Comparison of ENCODE assay signal across 13 cellular contexts in the genomic region with DNA sequence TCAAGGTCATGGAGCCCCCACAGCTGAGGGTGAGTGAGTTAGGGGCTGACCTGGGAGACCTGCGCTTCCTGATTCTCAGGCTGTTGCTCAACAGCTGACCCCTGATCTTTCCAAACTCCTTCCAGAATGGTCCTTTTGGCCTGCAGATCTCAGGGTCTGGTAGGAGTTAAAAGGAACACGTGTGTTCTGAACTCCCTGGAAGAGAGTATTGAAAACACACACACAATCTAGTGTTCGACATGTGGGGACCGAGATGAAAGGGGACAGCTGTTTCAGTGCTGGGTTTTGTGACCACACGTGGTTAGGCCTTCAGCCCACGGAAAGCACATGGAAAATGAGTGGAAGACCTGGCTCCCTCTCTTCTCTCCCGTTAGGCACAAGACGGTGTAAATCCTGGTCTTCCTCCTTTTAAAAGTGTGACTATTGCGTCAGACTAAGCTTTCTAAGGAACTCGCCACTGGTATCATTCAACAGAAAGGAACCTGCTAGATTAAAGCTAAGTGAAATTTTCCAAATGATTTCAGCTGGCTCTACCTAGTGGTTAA. TPM values are rescaled to one million over a fixed set of nuclear protein-coding genes. Genes with fewer than 3 reads are reported as not detected.
A peak's percentile ranks its signal among the peaks of the same experiment; 100 is the strongest.
DNase-seq lines count a peak whose midpoint lies in the region; ATAC-seq and TF ChIP-seq lines count a peak whose summit lies in the region.
"Had no signal": no experiment of that assay in that cellular context is flagged by ENCODE, and none has a peak within 500 bp of the region (broad histone marks: within the 10 kb centered on the region; RNA-seq: fewer than 3 reads in every experiment).

No MANE protein-coding gene starts in this region.

- DNase-seq in activated CD8-positive, alpha-beta T cell treated with anti-CD3 and anti-CD28 coated beads for 36 hours: no peak
- DNase-seq in activated CD8-positive, alpha-beta T cell treated with anti-CD3 and anti-CD28 coated beads, Interleukin-2, amount 10 ng/mL, durations not matched to agents 7 days and 5 days: no peak
- peak; percentile 47 for DNase-seq in OCI-M1 (lab: John Stamatoyannopoulos, UW)
- DNase-seq in fibroblast of mammary gland (ENCODE audit: low read depth): peak; percentile 40
- no peak for DNase-seq in stimulated activated effector memory CD8-positive, alpha-beta T cell treated with anti-CD3 and anti-CD28 coated beads, Interleukin-12 subunit alpha, Interleukin-12 subunit beta, amount 100 ng/mL, for 72 hours (ENCODE audit: low spot score in 2 of 2)
- DNase-seq in SIG-M5 treated with dmso at 0.1 percent for 504 hours (lab: John Stamatoyannopoulos, UW; ENCODE audit: unreplicated experiment): no peak
- DNase-seq: activated CD8-positive, alpha-beta memory T cell treated with anti-CD3 and anti-CD28 coated beads, Interleukin-2, amount 50 U/mL, for 48 hours; NCI-H2029; NCI-H774; SHP77 had no signal

- H3K27ac Mint-ChIP-seq in activated CD8-positive, alpha-beta T cell treated with anti-CD3 and anti-CD28 coated beads for 36 hours: peak overlapping the region; percentile 81
- H3K27ac Mint-ChIP-seq in activated CD8-positive, alpha-beta T cell treated with anti-CD3 and anti-CD28 coated beads, Interleukin-2, amount 10 ng/mL, durations not matched to agents 7 days and 5 days: no peak overlapping the region
- peak overlapping the region; percentile 92 for H3K27ac Mint-ChIP-seq in stimulated activated effector memory CD8-positive, alpha-beta T cell treated with anti-CD3 and anti-CD28 coated beads, Interleukin-12 subunit alpha, Interleukin-12 subunit beta, amount 100 ng/mL, for 72 hours
- H3K27ac Mint-ChIP-seq: IgD-negative memory B cell had no signal

- no peak for ATAC-seq in activated CD8-positive, alpha-beta T cell treated with anti-CD3 and anti-CD28 coated beads for 36 hours
- no peak for ATAC-seq in activated CD8-positive, alpha-beta T cell treated with anti-CD3 and anti-CD28 coated beads, Interleukin-2, amount 10 ng/mL, durations not matched to agents 7 days and 5 days
- ATAC-seq in stimulated activated effector memory CD8-positive, alpha-beta T cell treated with anti-CD3 and anti-CD28 coated beads, Interleukin-12 subunit alpha, Interleukin-12 subunit beta, amount 100 ng/mL, for 72 hours: no peak
- ATAC-seq in HG03432 (IDR thresholded peaks at IDR 0.05; ENCODE audit: unreplicated experiment) (no peak), GM21737 (IDR thresholded peaks at IDR 0.05; ENCODE audit: unreplicated experiment) (no peak)

- intact Hi-C loops in activated CD8-positive, alpha-beta T cell treated with anti-CD3 and anti-CD28 coated beads for 36 hours (cut with micrococcal nuclease): no loop called here

- peaks cover 86% of the 10 kb centered on the region for H3K4me1 Mint-ChIP-seq in activated CD8-positive, alpha-beta T cell treated with anti-CD3 and anti-CD28 coated beads for 36 hours (ENCODE audit: low read depth)
- H3K4me1 Mint-ChIP-seq in activated CD8-positive, alpha-beta T cell treated with anti-CD3 and anti-CD28 coated beads, Interleukin-2, amount 10 ng/mL, durations not matched to agents 7 days and 5 days (ENCODE audit: low read depth): peaks cover 33% of the 10 kb centered on the region
- peaks cover 92% of the 10 kb centered on the region for H3K4me1 Mint-ChIP-seq in stimulated activated effector memory CD8-positive, alpha-beta T cell treated with anti-CD3 and anti-CD28 coated beads, Interleukin-12 subunit alpha, Interleukin-12 subunit beta, amount 100 ng/mL, for 72 hours

- no peak overlapping the region for H3K4me3 Mint-ChIP-seq in activated CD8-positive, alpha-beta T cell treated with anti-CD3 and anti-CD28 coated beads for 36 hours
- H3K4me3 Mint-ChIP-seq in activated CD8-positive, alpha-beta T cell treated with anti-CD3 and anti-CD28 coated beads, Interleukin-2, amount 10 ng/mL, durations not matched to agents 7 days and 5 days: no peak overlapping the region
- H3K4me3 Mint-ChIP-seq in stimulated activated effector memory CD8-positive, alpha-beta T cell treated with anti-CD3 and anti-CD28 coated beads, Interleukin-12 subunit alpha, Interleukin-12 subunit beta, amount 100 ng/mL, for 72 hours: peak overlapping the region; percentile 31
- H3K4me3 Mint-ChIP-seq: IgD-negative memory B cell had no signal

- POLR2A ChIA-PET in activated CD8-positive, alpha-beta T cell treated with anti-CD3 and anti-CD28 coated beads for 36 hours (lab: Charles Lee): interaction anchor here (0.7 to 1.7 kb wide), 7 partner anchors 10 to 111 kb away, joined by 3 to 13 read pairs (median 5); no protein-coding TSS in a partner anchor
- POLR2A ChIA-PET in activated CD8-positive, alpha-beta T cell treated with anti-CD3 and anti-CD28 coated beads, Interleukin-2, amount 10 ng/mL, durations not matched to agents 7 days and 5 days (lab: Charles Lee): interaction anchor here (0.8 kb wide), 1 partner anchor 48 kb away, joined by 5 read pairs; no protein-coding TSS in a partner anchor

- no peak overlapping the region for H3K4me3 ChIP-seq in fibroblast of mammary gland (ENCODE audit: control insufficient read depth, low read depth, low read length)

- TF ChIP-seq CTCF in activated CD8-positive, alpha-beta T cell treated with anti-CD3 and anti-CD28 coated beads for 36 hours (IDR thresholded peaks at IDR 0.05): no peak
- no peak for TF ChIP-seq CTCF in fibroblast of mammary gland (conservative IDR thresholded peaks at IDR 0.05; ENCODE audit: control insufficient read depth, insufficient read depth, low read depth, low read length)

- H3K27me3 Mint-ChIP-seq in activated CD8-positive, alpha-beta T cell treated with anti-CD3 and anti-CD28 coated beads for 36 hours: no peaks in the 10 kb centered on the region
- peaks cover 6% of the 10 kb centered on the region for H3K27me3 Mint-ChIP-seq in activated CD8-positive, alpha-beta T cell treated with anti-CD3 and anti-CD28 coated beads, Interleukin-2, amount 10 ng/mL, durations not matched to agents 7 days and 5 days (ENCODE audit: low read depth)
- H3K27me3 Mint-ChIP-seq: IgD-negative memory B cell had no signal

- CTCF ChIA-PET in activated CD8-positive, alpha-beta T cell treated with anti-CD3 and anti-CD28 coated beads for 36 hours (lab: Charles Lee): interaction anchor here (1.2 to 1.9 kb wide), 8 partner anchors 9 to 109 kb away, joined by 3 to 6 read pairs (median 5); no protein-coding TSS in a partner anchor
- CTCF ChIA-PET in activated CD8-positive, alpha-beta T cell treated with anti-CD3 and anti-CD28 coated beads, Interleukin-2, amount 10 ng/mL, durations not matched to agents 7 days and 5 days (lab: Charles Lee): no interaction called here

- no peaks in the 10 kb centered on the region for H3K9me3 Mint-ChIP-seq in activated CD8-positive, alpha-beta T cell treated with anti-CD3 and anti-CD28 coated beads for 36 hours
- H3K9me3 Mint-ChIP-seq in activated CD8-positive, alpha-beta T cell treated with anti-CD3 and anti-CD28 coated beads, Interleukin-2, amount 10 ng/mL, durations not matched to agents 7 days and 5 days (ENCODE audit: insufficient read depth): no peaks in the 10 kb centered on the region
- H3K9me3 Mint-ChIP-seq in stimulated activated effector memory CD8-positive, alpha-beta T cell treated with anti-CD3 and anti-CD28 coated beads, Interleukin-12 subunit alpha, Interleukin-12 subunit beta, amount 100 ng/mL, for 72 hours: no peaks in the 10 kb centered on the region

- H3K36me3 Mint-ChIP-seq in activated CD8-positive, alpha-beta T cell treated with anti-CD3 and anti-CD28 coated beads for 36 hours (ENCODE audit: low read depth): peaks cover 9% of the 10 kb centered on the region
- peaks cover 2% of the 10 kb centered on the region for H3K36me3 Mint-ChIP-seq in activated CD8-positive, alpha-beta T cell treated with anti-CD3 and anti-CD28 coated beads, Interleukin-2, amount 10 ng/mL, durations not matched to agents 7 days and 5 days (ENCODE audit: low read depth)
- no peaks in the 10 kb centered on the region for H3K36me3 Mint-ChIP-seq in stimulated activated effector memory CD8-positive, alpha-beta T cell treated with anti-CD3 and anti-CD28 coated beads, Interleukin-12 subunit alpha, Interleukin-12 subunit beta, amount 100 ng/mL, for 72 hours

RNA-seq across cellular contexts. Expression of gene RUNX1, which starts 49.6 kb away (rescaled TPM):
- 10 to 100 TPM; 18.7 to 19.0 TPM for total RNA-seq in activated CD8-positive, alpha-beta T cell treated with anti-CD3 and anti-CD28 coated beads for 36 hours
- total RNA-seq in activated CD8-positive, alpha-beta T cell treated with anti-CD3 and anti-CD28 coated beads, Interleukin-2, amount 10 ng/mL, durations not matched to agents 7 days and 5 days: 10 to 100 TPM; 10.4 to 10.6 TPM

Comparison
In these comparisons a context has a peak if more than half of its experiments do, and no peak if none do; other contexts are left out.
1. DNase-seq: peak in OCI-M1 (single experiment) and fibroblast of mammary gland (single experiment); none in activated CD8-positive, alpha-beta T cell treated with anti-CD3 and anti-CD28 coated beads for 36 hours (single experiment), activated CD8-positive, alpha-beta T cell treated with anti-CD3 and anti-CD28 coated beads, Interleukin-2, amount 10 ng/mL, durations not matched to agents 7 days and 5 days (single experiment), stimulated activated effector memory CD8-positive, alpha-beta T cell treated with anti-CD3 and anti-CD28 coated beads, Interleukin-12 subunit alpha, Interleukin-12 subunit beta, amount 100 ng/mL, for 72 hours (0 of 2) and SIG-M5 treated with dmso at 0.1 percent for 504 hours (single experiment).